1 cellular context compared by ENCODE assay signal in the genomic region with DNA sequence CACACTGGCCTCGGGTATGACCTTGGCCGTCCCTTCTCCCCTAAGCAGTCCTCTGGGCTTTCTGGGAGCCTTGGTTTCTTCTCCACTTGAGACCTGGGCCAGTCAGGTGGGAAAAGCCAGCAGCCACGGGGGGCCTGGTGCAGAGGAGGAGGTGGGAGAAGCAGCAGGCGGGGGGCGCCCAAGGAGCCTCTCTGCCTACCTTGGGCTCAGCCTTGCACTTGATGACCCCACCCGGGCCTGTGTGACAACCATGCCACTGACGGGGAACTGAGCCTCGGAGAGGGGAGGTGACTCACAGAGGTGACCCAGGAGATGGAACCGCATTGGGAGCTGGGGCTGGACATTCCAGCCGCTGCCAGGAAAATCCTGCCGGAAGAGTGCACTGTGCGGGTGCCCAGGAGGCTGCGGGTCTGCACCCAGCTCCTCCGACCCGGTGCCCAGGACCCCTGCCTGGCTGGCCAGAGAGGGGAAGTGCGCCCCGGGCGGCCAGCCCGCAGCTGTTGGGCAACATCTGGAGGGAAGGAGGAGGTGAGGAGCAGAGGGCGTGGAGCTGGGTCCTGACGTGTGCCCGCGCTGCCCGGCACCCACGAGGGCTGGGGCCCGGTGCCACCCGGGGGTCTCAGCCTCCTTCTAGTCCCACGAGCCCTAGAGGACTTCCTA.
TF ChIP-seq lines count a peak whose summit lies in the region.

No MANE protein-coding gene starts in this region.

TF ChIP-seq in HepG2, 621 proteins besides CTCF, POLR2A, EP300 and RAD21 (continued from another document):
- TF ChIP-seq, protein P1, sequence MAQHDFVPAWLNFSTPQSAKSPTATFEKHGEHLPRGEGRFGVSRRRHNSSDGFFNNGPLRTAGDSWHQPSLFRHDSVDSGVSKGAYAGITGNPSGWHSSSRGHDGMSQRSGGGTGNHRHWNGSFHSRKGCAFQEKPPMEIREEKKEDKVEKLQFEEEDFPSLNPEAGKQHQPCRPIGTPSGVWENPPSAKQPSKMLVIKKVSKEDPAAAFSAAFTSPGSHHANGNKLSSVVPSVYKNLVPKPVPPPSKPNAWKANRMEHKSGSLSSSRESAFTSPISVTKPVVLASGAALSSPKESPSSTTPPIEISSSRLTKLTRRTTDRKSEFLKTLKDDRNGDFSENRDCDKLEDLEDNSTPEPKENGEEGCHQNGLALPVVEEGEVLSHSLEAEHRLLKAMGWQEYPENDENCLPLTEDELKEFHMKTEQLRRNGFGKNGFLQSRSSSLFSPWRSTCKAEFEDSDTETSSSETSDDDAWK (CRISPR knock-in tag; IDR thresholded peaks at IDR 0.05): no peak
- TF ChIP-seq BCL6 (CRISPR knock-in tag; IDR thresholded peaks at IDR 0.05) (no peak), ZNF235 (CRISPR knock-in tag; IDR thresholded peaks at IDR 0.05; ENCODE audit: borderline replicate concordance) (no peak), ZNF292 (CRISPR knock-in tag; IDR thresholded peaks at IDR 0.05; ENCODE audit: borderline replicate concordance, low read depth) (peak; percentile 29; the same call in 1 of the 2 replicates), ZNF138 (CRISPR knock-in tag; IDR thresholded peaks at IDR 0.05; ENCODE audit: low read depth) (0 out of 2 replicates have a peak, but pooled peaks have one; percentile 21), GATAD2A (CRISPR knock-in tag; IDR thresholded peaks at IDR 0.05) (no peak), MLLT10 (CRISPR knock-in tag; IDR thresholded peaks at IDR 0.05) (no peak), KDM5A (IDR thresholded peaks at IDR 0.05; ENCODE audit: borderline replicate concordance, low read length) (no peak), CEBPG (CRISPR knock-in tag; IDR thresholded peaks at IDR 0.05) (peak; percentile 89), ZNF564 (CRISPR knock-in tag; IDR thresholded peaks at IDR 0.05) (no peak)
- TF ChIP-seq, protein P2, sequence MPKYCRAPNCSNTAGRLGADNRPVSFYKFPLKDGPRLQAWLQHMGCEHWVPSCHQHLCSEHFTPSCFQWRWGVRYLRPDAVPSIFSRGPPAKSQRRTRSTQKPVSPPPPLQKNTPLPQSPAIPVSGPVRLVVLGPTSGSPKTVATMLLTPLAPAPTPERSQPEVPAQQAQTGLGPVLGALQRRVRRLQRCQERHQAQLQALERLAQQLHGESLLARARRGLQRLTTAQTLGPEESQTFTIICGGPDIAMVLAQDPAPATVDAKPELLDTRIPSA (CRISPR knock-in tag; IDR thresholded peaks at IDR 0.05; ENCODE audit: borderline replicate concordance): 0 out of 2 replicates have a peak, but pooled peaks have one; percentile 46
- TF ChIP-seq, protein P3, sequence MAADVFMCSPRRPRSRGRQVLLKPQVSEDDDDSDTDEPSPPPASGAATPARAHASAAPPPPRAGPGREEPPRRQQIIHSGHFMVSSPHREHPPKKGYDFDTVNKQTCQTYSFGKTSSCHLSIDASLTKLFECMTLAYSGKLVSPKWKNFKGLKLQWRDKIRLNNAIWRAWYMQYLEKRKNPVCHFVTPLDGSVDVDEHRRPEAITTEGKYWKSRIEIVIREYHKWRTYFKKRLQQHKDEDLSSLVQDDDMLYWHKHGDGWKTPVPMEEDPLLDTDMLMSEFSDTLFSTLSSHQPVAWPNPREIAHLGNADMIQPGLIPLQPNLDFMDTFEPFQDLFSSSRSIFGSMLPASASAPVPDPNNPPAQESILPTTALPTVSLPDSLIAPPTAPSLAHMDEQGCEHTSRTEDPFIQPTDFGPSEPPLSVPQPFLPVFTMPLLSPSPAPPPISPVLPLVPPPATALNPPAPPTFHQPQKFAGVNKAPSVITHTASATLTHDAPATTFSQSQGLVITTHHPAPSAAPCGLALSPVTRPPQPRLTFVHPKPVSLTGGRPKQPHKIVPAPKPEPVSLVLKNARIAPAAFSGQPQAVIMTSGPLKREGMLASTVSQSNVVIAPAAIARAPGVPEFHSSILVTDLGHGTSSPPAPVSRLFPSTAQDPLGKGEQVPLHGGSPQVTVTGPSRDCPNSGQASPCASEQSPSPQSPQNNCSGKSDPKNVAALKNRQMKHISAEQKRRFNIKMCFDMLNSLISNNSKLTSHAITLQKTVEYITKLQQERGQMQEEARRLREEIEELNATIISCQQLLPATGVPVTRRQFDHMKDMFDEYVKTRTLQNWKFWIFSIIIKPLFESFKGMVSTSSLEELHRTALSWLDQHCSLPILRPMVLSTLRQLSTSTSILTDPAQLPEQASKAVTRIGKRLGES (CRISPR knock-in tag; IDR thresholded peaks at IDR 0.05; ENCODE audit: borderline replicate concordance): no peak
- TF ChIP-seq, protein P4, sequence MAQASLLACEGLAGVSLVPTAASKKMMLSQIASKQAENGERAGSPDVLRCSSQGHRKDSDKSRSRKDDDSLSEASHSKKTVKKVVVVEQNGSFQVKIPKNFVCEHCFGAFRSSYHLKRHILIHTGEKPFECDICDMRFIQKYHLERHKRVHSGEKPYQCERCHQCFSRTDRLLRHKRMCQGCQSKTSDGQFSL (CRISPR knock-in tag; IDR thresholded peaks at IDR 0.05): peak; percentile 43; the same call in 1 of the 2 replicates
- TF ChIP-seq, protein P5, sequence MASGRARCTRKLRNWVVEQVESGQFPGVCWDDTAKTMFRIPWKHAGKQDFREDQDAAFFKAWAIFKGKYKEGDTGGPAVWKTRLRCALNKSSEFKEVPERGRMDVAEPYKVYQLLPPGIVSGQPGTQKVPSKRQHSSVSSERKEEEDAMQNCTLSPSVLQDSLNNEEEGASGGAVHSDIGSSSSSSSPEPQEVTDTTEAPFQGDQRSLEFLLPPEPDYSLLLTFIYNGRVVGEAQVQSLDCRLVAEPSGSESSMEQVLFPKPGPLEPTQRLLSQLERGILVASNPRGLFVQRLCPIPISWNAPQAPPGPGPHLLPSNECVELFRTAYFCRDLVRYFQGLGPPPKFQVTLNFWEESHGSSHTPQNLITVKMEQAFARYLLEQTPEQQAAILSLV (CRISPR knock-in tag; IDR thresholded peaks at IDR 0.05; ENCODE audit: borderline replicate concordance): no peak
- TF ChIP-seq, protein P6, sequence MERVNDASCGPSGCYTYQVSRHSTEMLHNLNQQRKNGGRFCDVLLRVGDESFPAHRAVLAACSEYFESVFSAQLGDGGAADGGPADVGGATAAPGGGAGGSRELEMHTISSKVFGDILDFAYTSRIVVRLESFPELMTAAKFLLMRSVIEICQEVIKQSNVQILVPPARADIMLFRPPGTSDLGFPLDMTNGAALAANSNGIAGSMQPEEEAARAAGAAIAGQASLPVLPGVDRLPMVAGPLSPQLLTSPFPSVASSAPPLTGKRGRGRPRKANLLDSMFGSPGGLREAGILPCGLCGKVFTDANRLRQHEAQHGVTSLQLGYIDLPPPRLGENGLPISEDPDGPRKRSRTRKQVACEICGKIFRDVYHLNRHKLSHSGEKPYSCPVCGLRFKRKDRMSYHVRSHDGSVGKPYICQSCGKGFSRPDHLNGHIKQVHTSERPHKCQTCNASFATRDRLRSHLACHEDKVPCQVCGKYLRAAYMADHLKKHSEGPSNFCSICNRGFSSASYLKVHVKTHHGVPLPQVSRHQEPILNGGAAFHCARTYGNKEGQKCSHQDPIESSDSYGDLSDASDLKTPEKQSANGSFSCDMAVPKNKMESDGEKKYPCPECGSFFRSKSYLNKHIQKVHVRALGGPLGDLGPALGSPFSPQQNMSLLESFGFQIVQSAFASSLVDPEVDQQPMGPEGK (CRISPR knock-in tag; IDR thresholded peaks at IDR 0.05): peak; percentile 54; the same call in 1 of the 2 replicates
